ENCODE assay signal across 16 cellular contexts in the genomic region with DNA sequence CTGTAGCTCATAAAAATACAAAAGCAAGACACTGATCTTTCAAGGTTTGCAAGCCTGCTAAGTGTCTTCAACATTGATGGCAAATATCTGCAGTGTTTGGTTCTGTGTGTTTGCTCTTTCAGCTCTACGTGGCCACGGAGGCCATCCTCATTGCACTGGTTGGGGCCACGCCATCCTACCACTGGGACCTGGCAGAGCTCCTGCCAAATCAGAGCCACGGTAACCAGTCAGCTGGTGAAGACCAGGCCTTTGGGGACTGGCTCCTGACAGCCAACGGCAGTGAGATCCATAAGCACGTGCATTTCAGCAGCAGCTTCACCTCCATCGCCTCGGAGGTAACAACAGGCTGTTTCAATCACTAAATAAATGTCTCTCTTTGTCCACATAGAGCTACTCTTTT.
"Had no signal": no experiment of that assay in that cellular context is flagged by ENCODE, and none has a peak within 500 bp of the region (broad histone marks: within the 10 kb centered on the region; RNA-seq: fewer than 3 reads in every experiment).

No MANE protein-coding gene starts in this region.

- H3K4me3 ChIP-seq: heart left ventricle, ovary, right atrium auricular region, sigmoid colon, skin epidermis, thyroid gland had no signal

- H3K9me3 Mint-ChIP-seq: stimulated activated naive B cell treated with anti-CD40 and anti-IgM and Interleukin-4, amounts not matched to agents 10 μg/mL and 1 μg/mL and 100 μg/mL, for 72 hours; type B pancreatic cell had no signal

- H3K27ac ChIP-seq: heart left ventricle, ovary, right atrium auricular region, sigmoid colon, skin epidermis, thyroid gland had no signal

- ATAC-seq: heart left ventricle; left lobe of liver; naive thymus-derived CD4-positive, alpha-beta T cell; stimulated activated naive B cell treated with anti-CD40 and anti-IgM and Interleukin-4, amounts not matched to agents 10 μg/mL and 1 μg/mL and 100 μg/mL, for 72 hours; stimulated activated naive CD8-positive, alpha-beta T cell treated with anti-CD3 and anti-CD28 coated beads, Interleukin-15, amount 100 ng/mL, for 72 hours had no signal

- H3K27me3 Mint-ChIP-seq: dendritic cell treated with granulocyte-macrophage colony-stimulating factor and Interleukin-4, amounts not matched to agents 40 ng/mL and 50 ng/mL, for 4 days; type B pancreatic cell had no signal

- H3K27me3 ChIP-seq: heart left ventricle, ovary, right atrium auricular region, sigmoid colon, thyroid gland had no signal

- H3K36me3 ChIP-seq: ovary, thyroid gland had no signal

- H3K27ac Mint-ChIP-seq: dendritic cell treated with granulocyte-macrophage colony-stimulating factor and Interleukin-4, amounts not matched to agents 40 ng/mL and 50 ng/mL, for 4 days; stimulated activated naive B cell treated with anti-CD40 and anti-IgM and Interleukin-4, amounts not matched to agents 10 μg/mL and 1 μg/mL and 100 μg/mL, for 72 hours; stimulated activated naive CD8-positive, alpha-beta T cell treated with anti-CD3 and anti-CD28 coated beads, Interleukin-15, amount 100 ng/mL, for 72 hours; type B pancreatic cell had no signal

- H3K4me3 Mint-ChIP-seq: dendritic cell treated with granulocyte-macrophage colony-stimulating factor and Interleukin-4, amounts not matched to agents 40 ng/mL and 50 ng/mL, for 4 days; stimulated activated naive B cell treated with anti-CD40 and anti-IgM and Interleukin-4, amounts not matched to agents 10 μg/mL and 1 μg/mL and 100 μg/mL, for 72 hours; stimulated activated naive CD8-positive, alpha-beta T cell treated with anti-CD3 and anti-CD28 coated beads, Interleukin-15, amount 100 ng/mL, for 72 hours; type B pancreatic cell had no signal

- H3K9me3 ChIP-seq: ovary, sigmoid colon, thyroid gland had no signal

- H3K4me1 Mint-ChIP-seq: stimulated activated naive B cell treated with anti-CD40 and anti-IgM and Interleukin-4, amounts not matched to agents 10 μg/mL and 1 μg/mL and 100 μg/mL, for 72 hours had no signal

- DNase-seq: heart left ventricle; hippocampal formation; mammary epithelial cell; ovary; sigmoid colon; stimulated activated CD4-positive, alpha-beta T cell treated with anti-CD3 and anti-CD28 coated beads, Interleukin-2, amount 100 ng/mL, for 24 hours; stimulated activated CD4-positive, alpha-beta T cell treated with anti-CD3 and anti-CD28 coated beads, Interleukin-4, amount 100 ng/mL, for 4 hours; stimulated activated naive B cell treated with anti-CD40 and anti-IgM and Interleukin-4, amounts not matched to agents 10 μg/mL and 1 μg/mL and 100 μg/mL, for 72 hours; stimulated activated naive CD8-positive, alpha-beta T cell treated with anti-CD3 and anti-CD28 coated beads, Interleukin-15, amount 100 ng/mL, for 72 hours; thyroid gland had no signal

- H3K4me1 ChIP-seq: heart left ventricle, right atrium auricular region, sigmoid colon, thyroid gland had no signal
